ENCODE assay signal across 22 cellular contexts in the genomic region with DNA sequence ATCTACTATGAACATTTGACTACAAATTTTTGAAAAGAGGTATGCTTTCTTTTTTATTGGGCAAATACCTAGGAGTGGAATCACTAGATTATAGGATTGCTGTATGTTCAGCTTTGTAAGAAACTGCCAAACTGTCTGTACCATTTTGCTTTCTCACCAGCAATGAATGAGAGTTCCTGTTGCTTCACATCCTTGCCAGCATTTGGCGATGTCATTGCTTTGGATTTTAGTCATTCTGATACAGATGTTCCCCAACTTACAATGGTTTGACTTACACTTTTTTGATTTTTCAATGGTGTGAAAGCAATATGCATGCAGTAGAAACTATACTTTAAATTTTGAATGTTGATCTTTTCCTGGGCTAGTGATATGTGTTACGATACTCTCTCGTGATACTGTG.
DNase-seq lines count a peak whose midpoint lies in the region; ATAC-seq, FAIRE-seq and TF ChIP-seq lines count a peak whose summit lies in the region.
"Had no signal": no experiment of that assay in that cellular context is flagged by ENCODE, and none has a peak within 500 bp of the region (broad histone marks: within the 10 kb centered on the region; RNA-seq: fewer than 3 reads in every experiment).

No MANE protein-coding gene starts in this region.

- H3K36me3 ChIP-seq in PC-9 (ENCODE audit: low read depth) (no peaks in the 10 kb centered on the region), upper lobe of right lung (no peaks in the 10 kb centered on the region)
- H3K36me3 ChIP-seq: thyroid gland had no signal

- peaks cover 22% of the 10 kb centered on the region for H3F3A ChIP-seq in PC-9 (ENCODE audit: insufficient read depth, low read depth)

- H3K4me3 ChIP-seq in PC-9, result no peak overlapping the region
- no peak overlapping the region for H3K4me3 ChIP-seq in upper lobe of right lung
- H3K4me3 ChIP-seq: thyroid gland had no signal

- POLR2A ChIA-PET in PC-9 (lab: Charles Lee; ENCODE audit: unreplicated experiment), result no interaction called here

- H3K36me3 Mint-ChIP-seq in chondrocyte (ENCODE audit: low read depth) (peaks cover 10% of the 10 kb centered on the region), nephron (ENCODE audit: low read depth) (peaks cover 31% of the 10 kb centered on the region)

- intact Hi-C loops in PC-9 (cut with micrococcal nuclease; ENCODE audit: unreplicated experiment), result loop anchor here (10.0 kb wide), 2 partner anchors 317 to 397 kb away; no protein-coding TSS in a partner anchor
- intact Hi-C loops in upper lobe of right lung (cut with DNase I), result no loop called here

- no peak overlapping the region for H3K4me3 Mint-ChIP-seq in chondrocyte (ENCODE audit: unreplicated experiment)
- H3K4me3 Mint-ChIP-seq in nephron, result no peak overlapping the region
- H3K4me3 Mint-ChIP-seq: activated B cell treated with CpG ODN at 0.5 μM for 24 hours; memory B cell; nephron progenitor cell; stimulated activated naive B cell treated with anti-CD40 and anti-IgM and Interleukin-4, amounts not matched to agents 10 μg/mL and 1 μg/mL and 100 μg/mL, for 72 hours; T-helper 17 cell had no signal

- H3K27ac Mint-ChIP-seq in chondrocyte (ENCODE audit: unreplicated experiment), result peak overlapping the region; percentile 86
- H3K27ac Mint-ChIP-seq in nephron, result peak overlapping the region in 2 of 3 experiments; percentile 49 to 98
- H3K27ac Mint-ChIP-seq: activated B cell treated with CpG ODN at 0.5 μM for 24 hours; activated T-helper 2 cell treated with anti-CD3 and anti-CD28 coated beads, Interferon-gamma antibody, Interleukin-2, Interleukin-4, amounts not matched to agents 10 μg/mL and 5 μg/mL and 100 μg/mL, durations not matched to agents 14 hours and 24 hours and 36 hours; memory B cell; nephron progenitor cell; progenitor cell of endocrine pancreas; stimulated activated naive B cell treated with anti-CD40 and anti-IgM and Interleukin-4, amounts not matched to agents 10 μg/mL and 1 μg/mL and 100 μg/mL, for 72 hours; T-helper 17 cell had no signal

- no peak for TF ChIP-seq CTCF in PC-9 (conservative IDR thresholded peaks at IDR 0.05)
- TF ChIP-seq CTCF in chondrocyte (IDR thresholded peaks at IDR 0.05), result no peak
- TF ChIP-seq CTCF in nephron (IDR thresholded peaks at IDR 0.05; ENCODE audit: unreplicated experiment in 3 of 3), result no peak
- no peak for TF ChIP-seq CTCF in upper lobe of right lung (IDR thresholded peaks at IDR 0.05)

- DNase-seq in PC-9 (no peak), chondrocyte (ENCODE audit: low spot score) (no peak), T1000 (lab: John Stamatoyannopoulos, UW) (no peak), upper lobe of right lung (no peak)
- DNase-seq: activated B cell treated with CpG ODN at 0.5 μM for 24 hours; head of caudate nucleus; islet precursor cell; NCI-H1436; nephron progenitor cell; stimulated activated CD4-positive, alpha-beta T cell treated with anti-CD3 and anti-CD28 coated beads, Interleukin-12 subunit alpha, Interleukin-12 subunit beta, amount 100 ng/mL, for 4 hours; stimulated activated naive B cell treated with anti-CD40 and anti-IgM and Interleukin-4, amounts not matched to agents 10 μg/mL and 1 μg/mL and 100 μg/mL, for 72 hours; T-helper 17 cell; thyroid gland had no signal

- no peaks in the 10 kb centered on the region for H4K20me1 ChIP-seq in PC-9 (ENCODE audit: insufficient read depth)

- CTCF ChIA-PET in PC-9 (lab: Charles Lee), result no interaction called here

- H3K27me3 Mint-ChIP-seq in chondrocyte (ENCODE audit: low read depth), result no peaks in the 10 kb centered on the region
- no peaks in the 10 kb centered on the region for H3K27me3 Mint-ChIP-seq in nephron (ENCODE audit: low read depth)
- H3K27me3 Mint-ChIP-seq: activated B cell treated with CpG ODN at 0.5 μM for 24 hours; memory B cell; progenitor cell of endocrine pancreas; stimulated activated naive B cell treated with anti-CD40 and anti-IgM and Interleukin-4, amounts not matched to agents 10 μg/mL and 1 μg/mL and 100 μg/mL, for 72 hours; T-helper 17 cell had no signal

- peaks cover 39% of the 10 kb centered on the region for H3K9me3 Mint-ChIP-seq in chondrocyte (ENCODE audit: low read depth)
- peaks cover 36% of the 10 kb centered on the region for H3K9me3 Mint-ChIP-seq in nephron

- no peak for ATAC-seq in GM19395 (IDR thresholded peaks at IDR 0.05; ENCODE audit: unreplicated experiment)
- ATAC-seq in upper lobe of right lung, result no peak
- ATAC-seq in HG02763 (IDR thresholded peaks at IDR 0.05; ENCODE audit: unreplicated experiment), result no peak
- ATAC-seq: Right ventricle myocardium inferior; stimulated activated naive B cell treated with anti-CD40 and anti-IgM and Interleukin-4, amounts not matched to agents 10 μg/mL and 1 μg/mL and 100 μg/mL, for 72 hours; T-helper 17 cell had no signal

- BruUV-seq in PC-9 (replicated peaks; lab: Mats Ljungman, UMichigan), result no TSS peak

- peaks cover 56% of the 10 kb centered on the region for H3K4me1 Mint-ChIP-seq in chondrocyte (ENCODE audit: low read depth)
- peaks cover 48% of the 10 kb centered on the region for H3K4me1 Mint-ChIP-seq in nephron

- H3K4me2 ChIP-seq in PC-9, result no peak overlapping the region

- no peaks in the 10 kb centered on the region for H3K79me2 ChIP-seq in PC-9 (ENCODE audit: low read depth)

- H3K27ac ChIP-seq in PC-9 (peak overlapping the region; percentile 90; the same call in 1 of the 2 replicates), upper lobe of right lung (no peak overlapping the region)

- FAIRE-seq in G401.6 (lab: Jason Lieb, UNC), result peak; percentile 50
- FAIRE-seq: colon had no signal

- H2AFZ ChIP-seq in PC-9, result no peak overlapping the region

- H3K9me3 ChIP-seq in PC-9 (ENCODE audit: insufficient read depth, low read depth) (peaks cover 28% of the 10 kb centered on the region), upper lobe of right lung (no peaks in the 10 kb centered on the region)
- H3K9me3 ChIP-seq: thyroid gland had no signal

- H3K27me3 ChIP-seq in PC-9 (ENCODE audit: insufficient read depth, low read depth) (no peaks in the 10 kb centered on the region), upper lobe of right lung (no peaks in the 10 kb centered on the region)
- H3K27me3 ChIP-seq: thyroid gland had no signal

- H3K4me1 ChIP-seq in PC-9 (replicated peaks; ENCODE audit: insufficient read depth) (peaks cover 27% of the 10 kb centered on the region), upper lobe of right lung (peaks cover 27% of the 10 kb centered on the region)

- H3K9me2 ChIP-seq in PC-9 (ENCODE audit: insufficient read depth), result no peaks in the 10 kb centered on the region; the same call in 1 of the 2 replicates
